Comparison of ENCODE assay signal across 8 cellular contexts in the genomic region with DNA sequence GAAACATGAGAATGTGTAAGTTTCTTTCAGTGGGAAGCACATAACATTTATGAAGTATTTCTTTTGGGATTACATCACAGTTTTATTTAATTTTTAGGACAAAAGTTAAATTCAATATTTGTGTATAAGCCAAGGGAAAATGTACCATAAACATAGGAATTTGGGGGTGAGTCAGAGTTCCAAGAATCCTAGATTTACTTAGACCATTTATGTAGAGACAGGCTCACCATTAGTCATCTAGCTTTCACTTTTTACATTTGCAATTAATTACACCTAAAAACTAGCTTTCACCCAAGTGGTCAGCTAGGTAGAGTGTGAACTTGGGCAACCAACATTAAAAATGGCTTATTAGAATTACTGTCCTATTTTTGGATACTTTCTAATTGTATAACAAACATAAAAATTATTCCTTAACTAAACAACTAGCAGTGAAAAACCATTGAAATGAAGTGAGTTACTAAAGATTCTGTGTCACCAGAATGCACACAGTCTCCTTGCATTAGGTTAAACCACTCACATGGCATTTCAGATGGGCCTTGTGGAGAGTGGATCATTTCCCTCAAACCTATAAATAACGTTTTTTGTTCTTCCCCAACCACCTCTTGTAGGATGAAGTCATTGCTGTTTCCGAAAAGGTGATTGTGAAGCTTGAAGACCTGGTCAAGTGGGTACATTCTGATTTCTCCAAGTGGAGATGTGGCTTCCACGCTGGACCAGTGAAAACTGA. TPM values are rescaled to one million over a fixed set of nuclear protein-coding genes. Genes with fewer than 3 reads are reported as not detected.
DNase-seq lines count a peak whose midpoint lies in the region; ATAC-seq and TF ChIP-seq lines count a peak whose summit lies in the region.

No MANE protein-coding gene starts in this region.

- POLR2A ChIA-PET in activated B cell treated with CpG ODN at 0.5 μM for 24 hours (lab: Charles Lee): interaction anchor here (0.6 to 10.3 kb wide), 12 partner anchors 10 to 332 kb away, joined by 3 to 256 read pairs (median 5); a partner anchor contains a TSS

- intact Hi-C loops in activated B cell treated with CpG ODN at 0.5 μM for 24 hours (cut with micrococcal nuclease) (loop anchor here (5.0 kb wide), 1 partner anchor 168 kb away; no protein-coding TSS in a partner anchor), testis (cut with DNase I; ENCODE audit: low total_unique reads) (no loop called here)

- no peak for DNase-seq in T-helper 2 cell treated with Interferon-gamma antibody and Interleukin-4, amounts not matched to agents 5 μg/mL and 100 μg/mL, for 36 hours (ENCODE audit: low spot score)
- DNase-seq in T-helper 2 cell (no peak), activated B cell treated with CpG ODN at 0.5 μM for 24 hours (no peak), fibroblast of the conjunctiva (ENCODE audit: low read depth) (peak; percentile 72), testis (no peak), NCI-H510A treated with DMSO at 0.1 percent for 48 hours (lab: John Stamatoyannopoulos, UW) (no peak)

- H3K27me3 ChIP-seq in testis: no peaks in the 10 kb centered on the region

- H3K36me3 ChIP-seq in testis (ENCODE audit: low read depth, missing control alignments): no peaks in the 10 kb centered on the region

- no peak for TF ChIP-seq POLR2A in testis (IDR thresholded peaks at IDR 0.05)

- CTCF ChIA-PET in activated B cell treated with CpG ODN at 0.5 μM for 24 hours (lab: Charles Lee): interaction anchor here (0.5 to 2.6 kb wide), 5 partner anchors 33 to 81 kb away, joined by 3 to 8 read pairs (median 4); no protein-coding TSS in a partner anchor

- H3K27ac ChIP-seq in testis: peak overlapping the region; percentile 48 to 62

- WGBS in testis, 2 donors: 86 to 92% methylated on average over 3 of the region's 3 CpGs

- H3K4me1 ChIP-seq in testis: peaks cover 21% of the 10 kb centered on the region

- H3K9me3 ChIP-seq in testis: no peaks in the 10 kb centered on the region

- no peak overlapping the region for H3K4me3 ChIP-seq in testis

- peak overlapping the region; percentile 73 for H3K4me3 Mint-ChIP-seq in T-helper 2 cell treated with Interferon-gamma antibody and Interleukin-4, amounts not matched to agents 5 μg/mL and 100 μg/mL, for 36 hours
- peak overlapping the region; percentile 53 for H3K4me3 Mint-ChIP-seq in activated B cell treated with CpG ODN at 0.5 μM for 24 hours

- H3K27me3 Mint-ChIP-seq in T-helper 2 cell treated with Interferon-gamma antibody and Interleukin-4, amounts not matched to agents 5 μg/mL and 100 μg/mL, for 36 hours (ENCODE audit: low read depth): no peaks in the 10 kb centered on the region
- no peaks in the 10 kb centered on the region for H3K27me3 Mint-ChIP-seq in activated B cell treated with CpG ODN at 0.5 μM for 24 hours

- H3K36me3 Mint-ChIP-seq in T-helper 2 cell treated with Interferon-gamma antibody and Interleukin-4, amounts not matched to agents 5 μg/mL and 100 μg/mL, for 36 hours (ENCODE audit: low read depth): peaks cover 49% of the 10 kb centered on the region
- peaks cover 55% of the 10 kb centered on the region for H3K36me3 Mint-ChIP-seq in activated B cell treated with CpG ODN at 0.5 μM for 24 hours (ENCODE audit: low read depth)

- no peak for TF ChIP-seq CTCF in activated B cell treated with CpG ODN at 0.5 μM for 24 hours (IDR thresholded peaks at IDR 0.05)
- no peak for TF ChIP-seq CTCF in testis (IDR thresholded peaks at IDR 0.05)

- no peaks in the 10 kb centered on the region for H3K9me3 Mint-ChIP-seq in T-helper 2 cell treated with Interferon-gamma antibody and Interleukin-4, amounts not matched to agents 5 μg/mL and 100 μg/mL, for 36 hours
- no peaks in the 10 kb centered on the region for H3K9me3 Mint-ChIP-seq in activated B cell treated with CpG ODN at 0.5 μM for 24 hours

- H3K4me1 Mint-ChIP-seq in T-helper 2 cell treated with Interferon-gamma antibody and Interleukin-4, amounts not matched to agents 5 μg/mL and 100 μg/mL, for 36 hours (ENCODE audit: low read depth): peaks cover 70% of the 10 kb centered on the region
- H3K4me1 Mint-ChIP-seq in activated B cell treated with CpG ODN at 0.5 μM for 24 hours: peaks cover 86% of the 10 kb centered on the region

- ATAC-seq in activated B cell treated with CpG ODN at 0.5 μM for 24 hours (ENCODE audit: low read depth) (no peak), GM18502 (IDR thresholded peaks at IDR 0.05; ENCODE audit: poor library complexity, unreplicated experiment) (no peak), HG03378 (IDR thresholded peaks at IDR 0.05; ENCODE audit: unreplicated experiment) (no peak)

- peak overlapping the region; percentile 85 for H3K27ac Mint-ChIP-seq in T-helper 2 cell treated with Interferon-gamma antibody and Interleukin-4, amounts not matched to agents 5 μg/mL and 100 μg/mL, for 36 hours
- H3K27ac Mint-ChIP-seq in activated B cell treated with CpG ODN at 0.5 μM for 24 hours: peak overlapping the region; percentile 84

RNA-seq across cellular contexts. Expression of a gene that starts 38.2 kb away (rescaled TPM):
- total RNA-seq in activated B cell treated with CpG ODN at 0.5 μM for 24 hours (67.4 and 76.8 TPM in 2 replicates), testis (10 to 100 TPM; 52.1 to 73.6 TPM)
- polyA plus RNA-seq in testis (ENCODE audit: insufficient read depth, low read depth, low replicate concordance): 14.3 TPM
